Comparison of ENCODE assay signal across 6 cellular contexts in the genomic region with DNA sequence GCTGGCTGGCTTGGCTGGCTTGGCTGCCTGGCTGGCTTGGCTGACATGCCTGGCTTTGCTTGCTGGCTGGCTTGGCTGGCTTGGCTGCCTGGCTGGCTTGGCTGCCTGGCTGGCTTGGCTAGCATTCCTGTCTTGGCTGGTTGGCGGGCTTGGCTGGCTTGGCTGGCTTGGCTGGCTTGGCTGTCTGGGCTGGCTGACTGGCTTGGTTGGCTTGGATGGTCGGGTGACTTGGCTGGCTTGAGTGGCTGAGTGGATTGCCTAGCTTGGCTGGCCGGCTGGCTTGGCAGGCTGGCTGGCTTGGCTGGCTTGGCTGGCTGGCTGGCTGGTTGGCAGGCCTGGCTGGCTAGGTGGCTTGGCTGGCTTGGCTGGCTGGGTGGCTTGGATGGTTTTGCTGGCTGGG.
A peak's percentile ranks its signal among the peaks of the same experiment; 100 is the strongest.
DNase-seq lines count a peak whose midpoint lies in the region; ATAC-seq and TF ChIP-seq lines count a peak whose summit lies in the region.
"Not testable (repeated sequence)": the region's sequence is repeated elsewhere in the genome, so short reads cannot be mapped to it uniquely, and the experiment has no call there.

No MANE protein-coding gene starts in this region.

- not testable (repeated sequence) for H3K27me3 ChIP-seq in Peyer's patch, suprapubic skin

- not testable (repeated sequence) for TF ChIP-seq CTCF in Peyer's patch (IDR thresholded peaks at IDR 0.05); suprapubic skin (IDR thresholded peaks at IDR 0.05)

- not testable (repeated sequence) for H3K4me1 ChIP-seq in Peyer's patch, suprapubic skin

- H3K4me3 ChIP-seq in Peyer's patch, suprapubic skin: not testable (repeated sequence)

- not testable (repeated sequence) for ATAC-seq in Right ventricle myocardium superior (ENCODE audit: poor library complexity); left lobe of liver; sciatic nerve

- intact Hi-C loops in Right ventricle myocardium superior (cut with DNase I); sciatic nerve (cut with DNase I): not testable (repeated sequence)

- not testable (repeated sequence) for H3K36me3 ChIP-seq in Peyer's patch, suprapubic skin

- not testable (repeated sequence) for TF ChIP-seq EP300 in suprapubic skin (IDR thresholded peaks at IDR 0.05)

- TF ChIP-seq POLR2A in Peyer's patch (IDR thresholded peaks at IDR 0.05); suprapubic skin (IDR thresholded peaks at IDR 0.05): not testable (repeated sequence)

- not testable (repeated sequence) for H3K27ac ChIP-seq in Peyer's patch, suprapubic skin

- WGBS in suprapubic skin: no CpG with 5 or more reads among the region's 3 CpGs

- peak in 2 of 3 donors; percentile 3 to 8 for DNase-seq in Peyer's patch
- peak; percentile 7 for DNase-seq in Right ventricle myocardium superior
- DNase-seq in left lobe of liver (ENCODE audit: low spot score): peak; percentile 3
- DNase-seq in mucosa of gallbladder (ENCODE audit: low spot score): peak; percentile 4
- peak; percentile 22 for DNase-seq in sciatic nerve (ENCODE audit: low spot score)
- peak; percentile 40 to 44 for DNase-seq in suprapubic skin (ENCODE audit: low spot score in 2 of 2)

- H3K9me3 ChIP-seq in Peyer's patch, suprapubic skin: not testable (repeated sequence)
